In genomic region chr13:59665184-59665583, GRCh38 we compare ENCODE assay signal across 13 cellular contexts.
DNase-seq lines count a peak whose midpoint lies in the region; ATAC-seq and TF ChIP-seq lines count a peak whose summit lies in the region.
"Had no signal": no experiment of that assay in that cellular context is flagged by ENCODE, and none has a peak within 500 bp of the region (broad histone marks: within the 10 kb centered on the region; RNA-seq: fewer than 3 reads in every experiment).

No MANE protein-coding gene starts in this region.

- H3K4me3 Mint-ChIP-seq in GM23338, result no peak overlapping the region
- H3K4me3 Mint-ChIP-seq: CD4-positive, CD25-positive, alpha-beta regulatory T cell had no signal

- ATAC-seq in GM23338, result no peak
- peak; percentile 45 for ATAC-seq in body of pancreas
- ATAC-seq in GM19463 (IDR thresholded peaks at IDR 0.05; ENCODE audit: unreplicated experiment), result no peak
- no peak for ATAC-seq in GM18519 (IDR thresholded peaks at IDR 0.05; ENCODE audit: low FRiP score, unreplicated experiment)
- ATAC-seq: HCT116, K562 had no signal

- 49 to 56% methylated on average over 1 of the region's 1 CpG for WGBS in body of pancreas, 2 donors
- WGBS in spleen, 5 donors, result 75 to 90% (median 83%) methylated on average over 1 of the region's 1 CpG

- H3K9me3 Mint-ChIP-seq in GM23338, result no peaks in the 10 kb centered on the region; the same call in 2 of the 3 replicates
- H3K9me3 Mint-ChIP-seq: CD4-positive, CD25-positive, alpha-beta regulatory T cell had no signal

- H2AFZ ChIP-seq in GM23338, result no peak overlapping the region

- H3K27ac ChIP-seq in GM23338 (ENCODE audit: low read depth), result peak overlapping the region; percentile 69
- H3K27ac ChIP-seq in body of pancreas, result peak overlapping the region in 2 of 4 donors; percentile 61 to 66
- H3K27ac ChIP-seq in spleen, result peak overlapping the region in 6 of 8 donors; percentile 51 to 79 (median 66)

- H3K4me2 ChIP-seq in GM23338, result peak overlapping the region; percentile 39

- intact Hi-C loops in body of pancreas (cut with DNase I) (no loop called here), spleen (cut with DNase I; ENCODE audit: low total_unique reads) (no loop called here)

- TF ChIP-seq CTCF in GM23338 (conservative IDR thresholded peaks at IDR 0.05; ENCODE audit: low read depth in 2 of 2) (no peak), body of pancreas (IDR thresholded peaks at IDR 0.05) (no peak), spleen (IDR thresholded peaks at IDR 0.05 in 8 of 11, conservative IDR thresholded peaks at IDR 0.05 in 3 of 11) (no peak)

- TF ChIP-seq POLR2A in body of pancreas (IDR thresholded peaks at IDR 0.05) (no peak), spleen (IDR thresholded peaks at IDR 0.05) (no peak)

- 0 out of 2 replicates have a peak overlapping the region, but pooled peaks have one; percentile 83 for H3K27ac Mint-ChIP-seq in GM23338
- H3K27ac Mint-ChIP-seq: CD4-positive, CD25-positive, alpha-beta regulatory T cell had no signal

- no peaks in the 10 kb centered on the region for H3K27me3 ChIP-seq in GM23338 (ENCODE audit: insufficient read depth)
- H3K27me3 ChIP-seq in body of pancreas, result no peaks in the 10 kb centered on the region
- no peaks in the 10 kb centered on the region for H3K27me3 ChIP-seq in spleen (replicated peaks in 1 of 7)
- H3K27me3 ChIP-seq: BLaER1 treated with 17β-estradiol and CSF1 and Interleukin-3, amounts not matched to agents 10 nM and 100 nM had no signal

- no peaks in the 10 kb centered on the region for H3K27me3 Mint-ChIP-seq in GM23338 (ENCODE audit: insufficient read depth, low read depth, poor library complexity)
- H3K27me3 Mint-ChIP-seq: CD4-positive, CD25-positive, alpha-beta regulatory T cell had no signal

- no peaks in the 10 kb centered on the region for H3K36me3 ChIP-seq in GM23338 (ENCODE audit: insufficient read depth)
- H3K36me3 ChIP-seq in body of pancreas (replicated peaks in 1 of 2; ENCODE audit: insufficient read depth in 1 of 2, low read depth in 2 of 2), result no peaks in the 10 kb centered on the region
- H3K36me3 ChIP-seq in spleen, result no peaks in the 10 kb centered on the region

- H3K9me3 ChIP-seq in body of pancreas (no peaks in the 10 kb centered on the region), spleen (no peaks in the 10 kb centered on the region)

- DNase-seq in GM23338 (ENCODE audit: low spot score) (no peak), body of pancreas (no peak), left kidney (ENCODE audit: low read depth, low spot score) (peak; percentile 44), spleen (no peak), NCI-H1694 treated with DMSO at 0.1 percent for 48 hours (lab: John Stamatoyannopoulos, UW) (no peak)
- DNase-seq: 8988T; ACHN; CD4-positive, CD25-positive, alpha-beta regulatory T cell had no signal

- no peaks in the 10 kb centered on the region for H4K20me1 ChIP-seq in GM23338 (replicated peaks; ENCODE audit: insufficient read depth)
- H4K20me1 ChIP-seq: BLaER1 treated with 17β-estradiol and CSF1 and Interleukin-3, amounts not matched to agents 10 nM and 100 nM had no signal

- H3K4me1 ChIP-seq in GM23338 (ENCODE audit: insufficient read depth), result peaks cover 17% of the 10 kb centered on the region
- peaks cover 6% of the 10 kb centered on the region for H3K4me1 ChIP-seq in body of pancreas
- H3K4me1 ChIP-seq in spleen, result peaks cover 0 to 8% (median 0%) of the 10 kb centered on the region in 6 donors

- no peaks in the 10 kb centered on the region for H3F3A ChIP-seq in GM23338 (replicated peaks; ENCODE audit: low read depth)

- H3K9me2 ChIP-seq in GM23338 (ENCODE audit: insufficient read depth), result no peaks in the 10 kb centered on the region; the same call in 1 of the 2 replicates

- no peak overlapping the region for H3K4me3 ChIP-seq in GM23338
- H3K4me3 ChIP-seq in body of pancreas, result no peak overlapping the region
- H3K4me3 ChIP-seq in spleen, result peak overlapping the region in 1 of 8 donors; percentile 43
- H3K4me3 ChIP-seq: BLaER1 treated with 17β-estradiol and CSF1 and Interleukin-3, amounts not matched to agents 10 nM and 100 nM; K562 had no signal

- H3K4me1 Mint-ChIP-seq in GM23338, result peaks cover 29% of the 10 kb centered on the region
- H3K4me1 Mint-ChIP-seq: CD4-positive, CD25-positive, alpha-beta regulatory T cell had no signal

- H3K36me3 Mint-ChIP-seq in GM23338 (ENCODE audit: low read depth), result peaks cover 19% of the 10 kb centered on the region
- H3K36me3 Mint-ChIP-seq: CD4-positive, CD25-positive, alpha-beta regulatory T cell had no signal

- H3K79me2 ChIP-seq in GM23338 (replicated peaks; ENCODE audit: insufficient read depth), result no peaks in the 10 kb centered on the region

TF ChIP-seq in GM23338, 12 proteins besides CTCF, POLR2A, EP300 and RAD21 (continues in another document):
- TF ChIP-seq EZH2 (IDR thresholded peaks at IDR 0.05; ENCODE audit: low read depth, unreplicated experiment), result no peak
- no peak for TF ChIP-seq REST (IDR thresholded peaks at IDR 0.05; ENCODE audit: unreplicated experiment)
- TF ChIP-seq CREB1 (CRISPR knock-in tag; IDR thresholded peaks at IDR 0.05; ENCODE audit: low read depth), result no peak
- TF ChIP-seq STAT1 (IDR thresholded peaks at IDR 0.05; ENCODE audit: unreplicated experiment), result no peak
- TF ChIP-seq, protein P1, sequence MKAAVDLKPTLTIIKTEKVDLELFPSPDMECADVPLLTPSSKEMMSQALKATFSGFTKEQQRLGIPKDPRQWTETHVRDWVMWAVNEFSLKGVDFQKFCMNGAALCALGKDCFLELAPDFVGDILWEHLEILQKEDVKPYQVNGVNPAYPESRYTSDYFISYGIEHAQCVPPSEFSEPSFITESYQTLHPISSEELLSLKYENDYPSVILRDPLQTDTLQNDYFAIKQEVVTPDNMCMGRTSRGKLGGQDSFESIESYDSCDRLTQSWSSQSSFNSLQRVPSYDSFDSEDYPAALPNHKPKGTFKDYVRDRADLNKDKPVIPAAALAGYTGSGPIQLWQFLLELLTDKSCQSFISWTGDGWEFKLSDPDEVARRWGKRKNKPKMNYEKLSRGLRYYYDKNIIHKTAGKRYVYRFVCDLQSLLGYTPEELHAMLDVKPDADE (IDR thresholded peaks at IDR 0.05), result no peak
- no peak for TF ChIP-seq NANOG (IDR thresholded peaks at IDR 0.05; ENCODE audit: borderline replicate concordance)
- no peak for TF ChIP-seq ZNF331 (CRISPR knock-in tag; IDR thresholded peaks at IDR 0.05; ENCODE audit: low read depth)
- TF ChIP-seq EZH2phosphoT487 (IDR thresholded peaks at IDR 0.05; ENCODE audit: unreplicated experiment), result no peak
- no peak for TF ChIP-seq JUNB (IDR thresholded peaks at IDR 0.05; ENCODE audit: unreplicated experiment)
